15 cellular contexts compared by ENCODE assay signal in the genomic region with DNA sequence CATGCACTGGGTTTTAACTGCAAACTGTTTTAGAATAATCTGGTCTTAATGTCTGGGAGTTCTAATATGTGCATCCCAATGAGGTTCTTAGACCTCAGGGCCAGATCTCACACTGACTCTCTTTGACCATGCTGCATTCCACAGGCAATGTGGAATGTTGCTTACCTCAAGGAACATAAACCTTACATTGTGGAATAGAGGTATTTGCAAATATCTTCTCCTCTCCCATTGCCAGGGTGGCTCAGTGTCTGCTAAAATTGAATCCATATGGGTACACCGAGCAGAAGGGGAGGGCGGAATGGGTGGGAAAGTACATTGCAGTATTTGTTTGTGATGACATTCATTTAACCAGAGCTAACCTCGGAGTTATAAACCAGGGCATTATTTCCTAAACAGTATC.
A peak's percentile ranks its signal among the peaks of the same experiment; 100 is the strongest.
DNase-seq lines count a peak whose midpoint lies in the region; ATAC-seq and TF ChIP-seq lines count a peak whose summit lies in the region.
"Had no signal": no experiment of that assay in that cellular context is flagged by ENCODE, and none has a peak within 500 bp of the region (broad histone marks: within the 10 kb centered on the region; RNA-seq: fewer than 3 reads in every experiment).

No MANE protein-coding gene starts in this region.

- H3K9me3 ChIP-seq in AG04450 (ENCODE audit: control insufficient read depth, insufficient read depth, low read length) (no peaks in the 10 kb centered on the region), HUES6 (ENCODE audit: control insufficient read depth, insufficient read depth, low read depth, low read length) (no peaks in the 10 kb centered on the region)
- no peaks in the 10 kb centered on the region for H3K9me3 ChIP-seq in CD8-positive, alpha-beta T cell (ENCODE audit: low read length)
- H3K9me3 ChIP-seq: A549, thoracic aorta had no signal

- H3K36me3 Mint-ChIP-seq in memory B cell: peaks cover 9% of the 10 kb centered on the region
- no peaks in the 10 kb centered on the region for H3K36me3 Mint-ChIP-seq in CD8-positive, alpha-beta T cell

- peak overlapping the region; percentile 22 for H3K9ac ChIP-seq in HUES6 (ENCODE audit: low read length)

- no peak overlapping the region for H3K4me3 Mint-ChIP-seq in memory B cell
- H3K4me3 Mint-ChIP-seq in CD8-positive, alpha-beta T cell: no peak overlapping the region

- CTCF ChIA-PET in AG04450 (lab: Charles Lee): no interaction called here
- CTCF ChIA-PET in CD8-positive, alpha-beta T cell (lab: Charles Lee): interaction anchor here (0.8 to 1.1 kb wide), 2 partner anchors 117 to 132 kb away, joined by 3 read pairs; no protein-coding TSS in a partner anchor

- H3K4me1 ChIP-seq in HUES6 (ENCODE audit: control insufficient read depth, insufficient read depth, low read length) (peaks cover 17% of the 10 kb centered on the region), foreskin keratinocyte (peaks cover 5% of the 10 kb centered on the region)
- H3K4me1 ChIP-seq in CD8-positive, alpha-beta T cell (ENCODE audit: insufficient read depth, low read length): no peaks in the 10 kb centered on the region

- intact Hi-C loops in CD8-positive, alpha-beta T cell (cut with DNase I, micrococcal nuclease): no loop called here

- H3K4me1 Mint-ChIP-seq in memory B cell: peaks cover 53% of the 10 kb centered on the region
- H3K4me1 Mint-ChIP-seq in CD8-positive, alpha-beta T cell (ENCODE audit: low read depth): peaks cover 71% of the 10 kb centered on the region

- no peaks in the 10 kb centered on the region for H3K27me3 Mint-ChIP-seq in memory B cell
- H3K27me3 Mint-ChIP-seq in CD8-positive, alpha-beta T cell (ENCODE audit: low read depth): no peaks in the 10 kb centered on the region

- H3K27me3 ChIP-seq in AG04450 (ENCODE audit: control insufficient read depth, insufficient read depth, low read length) (peaks cover 10% of the 10 kb centered on the region), HUES6 (ENCODE audit: control insufficient read depth, insufficient read depth, low read length) (no peaks in the 10 kb centered on the region), foreskin keratinocyte (no peaks in the 10 kb centered on the region)
- no peaks in the 10 kb centered on the region for H3K27me3 ChIP-seq in CD8-positive, alpha-beta T cell (ENCODE audit: insufficient read depth, low read length)

- ATAC-seq in memory B cell (ENCODE audit: low read depth) (no peak), HG02981 (IDR thresholded peaks at IDR 0.05; ENCODE audit: unreplicated experiment) (no peak), HG03039 (IDR thresholded peaks at IDR 0.05; ENCODE audit: unreplicated experiment) (no peak), foreskin keratinocyte (no peak)
- ATAC-seq in CD8-positive, alpha-beta T cell: no peak
- ATAC-seq: A549 had no signal

- no peak overlapping the region for H3K4me3 ChIP-seq in AG04450 (ENCODE audit: low read depth, low read length)
- no peak overlapping the region for H3K4me3 ChIP-seq in HUES6 (ENCODE audit: low read depth, low read length)
- H3K4me3 ChIP-seq in CD8-positive, alpha-beta T cell (ENCODE audit: low read depth, low read length): no peak overlapping the region
- H3K4me3 ChIP-seq: A549, thoracic aorta had no signal

- DNase-seq in AG04450 (ENCODE audit: low read depth, low spot score) (peak; percentile 16), astrocyte of the hippocampus (ENCODE audit: low read depth, low spot score) (peak; percentile 50), memory B cell (ENCODE audit: low spot score in 2 of 2) (no peak), foreskin keratinocyte (no peak)
- no peak for DNase-seq in CD8-positive, alpha-beta T cell
- DNase-seq: H7, hippocampal formation, NCI-H2029 had no signal

- POLR2A ChIA-PET in AG04450 (lab: Yijun Ruan, JAX): no interaction called here
- POLR2A ChIA-PET in CD8-positive, alpha-beta T cell (lab: Charles Lee): no interaction called here

- no peak overlapping the region for H3K27ac ChIP-seq in AG04450 (ENCODE audit: low read depth, low read length)
- H3K27ac ChIP-seq in HUES6 (ENCODE audit: low read depth, low read length): no peak overlapping the region
- H3K27ac ChIP-seq in CD8-positive, alpha-beta T cell (ENCODE audit: low read depth, low read length): no peak overlapping the region
- H3K27ac ChIP-seq in foreskin keratinocyte: no peak overlapping the region
- H3K27ac ChIP-seq: A549, RWPE1, thoracic aorta had no signal

- no peaks in the 10 kb centered on the region for H3K9me3 Mint-ChIP-seq in memory B cell
- no peaks in the 10 kb centered on the region for H3K9me3 Mint-ChIP-seq in CD8-positive, alpha-beta T cell
- H3K9me3 Mint-ChIP-seq: activated T-helper 2 cell treated with anti-CD3 and anti-CD28 coated beads, Interferon-gamma antibody, Interleukin-2, Interleukin-4, amounts not matched to agents 10 μg/mL and 5 μg/mL and 100 μg/mL, durations not matched to agents 14 hours and 24 hours and 36 hours had no signal

- TF ChIP-seq CTCF in AG04450 (IDR thresholded peaks at IDR 0.05; ENCODE audit: low read depth, low read length) (no peak), foreskin keratinocyte (conservative IDR thresholded peaks at IDR 0.05) (no peak)
- no peak for TF ChIP-seq CTCF in CD8-positive, alpha-beta T cell (IDR thresholded peaks at IDR 0.05)

- no peaks in the 10 kb centered on the region for H3K36me3 ChIP-seq in HUES6 (ENCODE audit: control insufficient read depth, insufficient read depth, low read length)
- H3K36me3 ChIP-seq in CD8-positive, alpha-beta T cell (ENCODE audit: insufficient read depth, low read length): no peaks in the 10 kb centered on the region
- H3K36me3 ChIP-seq: thoracic aorta had no signal

- H3K27ac Mint-ChIP-seq in memory B cell: peak overlapping the region; percentile 22
- H3K27ac Mint-ChIP-seq in CD8-positive, alpha-beta T cell: no peak overlapping the region
- H3K27ac Mint-ChIP-seq: activated T-helper 2 cell treated with anti-CD3 and anti-CD28 coated beads, Interferon-gamma antibody, Interleukin-2, Interleukin-4, amounts not matched to agents 10 μg/mL and 5 μg/mL and 100 μg/mL, durations not matched to agents 14 hours and 24 hours and 36 hours had no signal

Comparison
In these comparisons a context has a peak if more than half of its experiments do, and no peak if none do; other contexts are left out.
1. DNase-seq: peak in AG04450 (single experiment) and astrocyte of the hippocampus (single experiment); none in memory B cell (0 of 2), CD8-positive, alpha-beta T cell (0 of 7) and foreskin keratinocyte (0 of 2).